ENCODE assay signal across 9 cellular contexts in genomic region chr5:129459485-129460120, GRCh38. TPM values are rescaled to one million over a fixed set of nuclear protein-coding genes. Genes with fewer than 3 reads are reported as not detected.
DNase-seq lines count a peak whose midpoint lies in the region; ATAC-seq and TF ChIP-seq lines count a peak whose summit lies in the region.
"Had no signal": no experiment of that assay in that cellular context is flagged by ENCODE, and none has a peak within 500 bp of the region (broad histone marks: within the 10 kb centered on the region; RNA-seq: fewer than 3 reads in every experiment).

No MANE protein-coding gene starts in this region.

- H3K27me3 Mint-ChIP-seq in CD4-positive, alpha-beta T cell, result peaks cover 66% of the 10 kb centered on the region

- no peak overlapping the region for H3K9ac ChIP-seq in parathyroid adenoma

- H3K9me3 ChIP-seq in cardiac muscle cell (ENCODE audit: low read depth) (no peaks in the 10 kb centered on the region), parathyroid adenoma (ENCODE audit: control insufficient read depth, low read length) (no peaks in the 10 kb centered on the region)
- no peaks in the 10 kb centered on the region for H3K9me3 ChIP-seq in CD4-positive, alpha-beta T cell (ENCODE audit: control insufficient read depth, low read length)

- peaks cover 12% of the 10 kb centered on the region for H3K4me1 Mint-ChIP-seq in CD4-positive, alpha-beta T cell (ENCODE audit: low read depth)

- H3K4me3 ChIP-seq in cardiac muscle cell, result peak overlapping the region; percentile 95
- H3K4me3 ChIP-seq in parathyroid adenoma (ENCODE audit: low read depth, low read length), result peak overlapping the region; percentile 41

- H3K9me3 Mint-ChIP-seq in CD4-positive, alpha-beta T cell, result no peaks in the 10 kb centered on the region

- DNase-seq in EL, result peak; percentile 8
- DNase-seq in SW480 (ENCODE audit: low spot score), result peak; percentile 90
- peak; percentile 66 to 73 for DNase-seq in cardiac muscle cell (ENCODE audit: low read depth in 1 of 2, low spot score in 1 of 2)
- no peak for DNase-seq in CD4-positive, alpha-beta T cell
- no peak for DNase-seq in NCI-H146 treated with DMSO at 0.1 percent for 48 hours (lab: John Stamatoyannopoulos, UW; ENCODE audit: unreplicated experiment)
- DNase-seq: NCI-H1436 had no signal

- peak overlapping the region; percentile 73 for H3K4me2 ChIP-seq in parathyroid adenoma (ENCODE audit: low read length)

- H3K4me1 ChIP-seq in cardiac muscle cell (ENCODE audit: low read depth) (peaks cover 45% of the 10 kb centered on the region), parathyroid adenoma (no peaks in the 10 kb centered on the region)

- no peaks in the 10 kb centered on the region for H3K36me3 Mint-ChIP-seq in CD4-positive, alpha-beta T cell (ENCODE audit: low read depth)

- H3K79me2 ChIP-seq in parathyroid adenoma, result no peaks in the 10 kb centered on the region

- no peaks in the 10 kb centered on the region for H3K27me3 ChIP-seq in cardiac muscle cell
- H3K27me3 ChIP-seq in parathyroid adenoma (ENCODE audit: control insufficient read depth, insufficient read depth, low read length), result no peaks in the 10 kb centered on the region
- H3K27me3 ChIP-seq in CD4-positive, alpha-beta T cell (ENCODE audit: control insufficient read depth, insufficient read depth, low read length), result peaks cover 33% of the 10 kb centered on the region

- H2AFZ ChIP-seq in parathyroid adenoma, result no peak overlapping the region

- H3K4me3 Mint-ChIP-seq in CD4-positive, alpha-beta T cell, result no peak overlapping the region

- CTCF ChIA-PET in CD4-positive, alpha-beta T cell (lab: Charles Lee), result no interaction called here

- intact Hi-C loops in CD4-positive, alpha-beta T cell (cut with DNase I, micrococcal nuclease), result no loop called here

- H3K27ac ChIP-seq in cardiac muscle cell (peak overlapping the region; percentile 82), parathyroid adenoma (no peak overlapping the region)
- H3K27ac ChIP-seq in CD4-positive, alpha-beta T cell (ENCODE audit: low read depth, low read length), result no peak overlapping the region

- POLR2A ChIA-PET in CD4-positive, alpha-beta T cell (lab: Charles Lee), result no interaction called here

- TF ChIP-seq CTCF in cardiac muscle cell (IDR thresholded peaks at IDR 0.05; ENCODE audit: low read depth, low read length) (no peak), parathyroid adenoma (IDR thresholded peaks at IDR 0.05) (no peak)
- no peak for TF ChIP-seq CTCF in CD4-positive, alpha-beta T cell (IDR thresholded peaks at IDR 0.05)

- no peak overlapping the region for H3K27ac Mint-ChIP-seq in CD4-positive, alpha-beta T cell

- peaks cover 2% of the 10 kb centered on the region for H3K36me3 ChIP-seq in cardiac muscle cell
- no peaks in the 10 kb centered on the region for H3K36me3 ChIP-seq in parathyroid adenoma (ENCODE audit: control insufficient read depth, insufficient read depth, low read length)

- no peak for ATAC-seq in GM18520 (IDR thresholded peaks at IDR 0.05; ENCODE audit: unreplicated experiment)
- no peak for ATAC-seq in CD4-positive, alpha-beta T cell (ENCODE audit: poor library complexity)
- ATAC-seq in HG02610 (IDR thresholded peaks at IDR 0.05; ENCODE audit: unreplicated experiment), result no peak

RNA-seq across cellular contexts. Expression of gene ADAMTS19, which starts 0.5 kb away (rescaled TPM):
- total RNA-seq in cardiac muscle cell, result 69.6 and 111 TPM in 2 replicates
- polyA plus RNA-seq in cardiac muscle cell, result 26.6 and 40.6 TPM in 2 replicates
- not detected for total RNA-seq in CD4-positive, alpha-beta T cell

Comparison
In these comparisons a context has a peak if more than half of its experiments do, and no peak if none do; other contexts are left out.
1. DNase-seq: peak in EL (single experiment), SW480 (single experiment) and cardiac muscle cell (2 of 2); none in CD4-positive, alpha-beta T cell (0 of 10) and NCI-H146 treated with DMSO at 0.1 percent for 48 hours (single experiment).
2. RNA of gene ADAMTS19, which starts 0.5 kb away (total RNA-seq): 69.6 to 111 TPM in cardiac muscle cell; not detected in CD4-positive, alpha-beta T cell; every median in the first group is over 10 times any median in the second.